ENCODE assay signal across 15 cellular contexts in the genomic region with DNA sequence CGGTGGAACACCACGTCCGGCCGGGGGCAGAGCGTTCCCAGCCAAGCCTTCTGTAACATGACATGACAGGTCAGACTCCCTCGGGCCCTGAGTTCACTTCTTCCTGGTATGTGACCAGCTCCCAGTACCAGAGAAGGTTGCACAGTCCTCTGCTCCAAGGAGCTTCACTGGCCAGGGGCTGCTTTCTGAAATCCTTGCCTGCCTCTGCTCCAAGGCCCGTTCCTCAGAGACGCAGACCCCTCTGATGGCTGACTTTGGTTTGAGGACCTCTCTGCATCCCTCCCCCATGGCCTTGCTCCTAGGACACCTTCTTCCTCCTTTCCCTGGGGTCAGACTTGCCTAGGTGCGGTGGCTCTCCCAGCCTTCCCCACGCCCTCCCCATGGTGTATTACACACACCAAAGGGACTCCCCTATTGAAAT. TPM values are rescaled to one million over a fixed set of nuclear protein-coding genes. Genes with fewer than 3 reads are reported as not detected.
DNase-seq lines count a peak whose midpoint lies in the region; ATAC-seq, FAIRE-seq and TF ChIP-seq lines count a peak whose summit lies in the region.
"Had no signal": no experiment of that assay in that cellular context is flagged by ENCODE, and none has a peak within 500 bp of the region (broad histone marks: within the 10 kb centered on the region; RNA-seq: fewer than 3 reads in every experiment).

No MANE protein-coding gene starts in this region.

- no peak for TF ChIP-seq EP300 in HepG2 (IDR thresholded peaks at IDR 0.05; ENCODE audit: low read depth in 2 of 2, low read length in 2 of 2)
- TF ChIP-seq EP300 in HepG2 (CRISPR knock-in tag; IDR thresholded peaks at IDR 0.05; ENCODE audit: borderline replicate concordance), result no peak

- peaks cover 32% of the 10 kb centered on the region for H3K4me1 Mint-ChIP-seq in stimulated activated naive CD8-positive, alpha-beta T cell treated with anti-CD3 and anti-CD28 coated beads, Interleukin-15, Interleukin-2, amounts not matched to agents 100 ng/mL and 50 ng/mL, for 24 hours (ENCODE audit: low read depth)
- peaks cover 28% of the 10 kb centered on the region for H3K4me1 Mint-ChIP-seq in activated naive CD8-positive, alpha-beta T cell (ENCODE audit: low read depth)

- intact Hi-C loops in HepG2 (cut with micrococcal nuclease; ENCODE audit: unreplicated experiment), result no loop called here

- H3K9me3 Mint-ChIP-seq in stimulated activated naive CD8-positive, alpha-beta T cell treated with anti-CD3 and anti-CD28 coated beads, Interleukin-15, Interleukin-2, amounts not matched to agents 100 ng/mL and 50 ng/mL, for 24 hours, result no peaks in the 10 kb centered on the region
- no peaks in the 10 kb centered on the region for H3K9me3 Mint-ChIP-seq in activated naive CD8-positive, alpha-beta T cell (ENCODE audit: low read depth)

- peak overlapping the region; percentile 97; the same call in 1 of the 2 replicates for H3K9ac ChIP-seq in HepG2 (ENCODE audit: insufficient read depth, low read depth, low read length)

- TF ChIP-seq RAD21 in HepG2 (CRISPR knock-in tag; IDR thresholded peaks at IDR 0.05), result no peak

- peaks cover 9% of the 10 kb centered on the region for H3K79me2 ChIP-seq in HepG2 (ENCODE audit: insufficient read depth, low read length)

- DNase-seq in stimulated activated naive CD8-positive, alpha-beta T cell treated with anti-CD3 and anti-CD28 coated beads, Interleukin-15, Interleukin-2, amounts not matched to agents 100 U/mL and 50 U/mL, for 24 hours, result no peak
- DNase-seq in HepG2 (ENCODE audit: low spot score), result no peak
- no peak for DNase-seq in NCI-H345 treated with DMSO at 0.1 percent for 48 hours (lab: John Stamatoyannopoulos, UW; ENCODE audit: unreplicated experiment)
- DNase-seq: AML-193; effector CD8-positive, alpha-beta T cell; head of caudate nucleus; NCI-H2081 treated with DMSO at 0.1 percent for 48 hours; psoas muscle; stimulated activated CD4-positive, alpha-beta T cell treated with anti-CD3 and anti-CD28 coated beads, Interleukin-4, amount 100 ng/mL, for 4 hours had no signal

- in situ Hi-C loops in HepG2 (cut with HindIII; ENCODE audit: extremely low pct_ligation_motif_present, low pct_unique_long_range_greater_than_20kb), result no loop called here

- CTCF ChIA-PET in HepG2 (lab: Yijun Ruan, JAX; ENCODE audit: low intra/inter-chr PET ratio, low total read pairs), result no interaction called here

- no peak overlapping the region for H3K27ac ChIP-seq in HepG2 (ENCODE audit: extremely low read length, insufficient read depth, low read length)
- H3K27ac ChIP-seq: psoas muscle had no signal

- no peak for TF ChIP-seq CTCF in HepG2 (CRISPR knock-in tag; IDR thresholded peaks at IDR 0.05)

- no peaks in the 10 kb centered on the region for H4K20me1 ChIP-seq in HepG2 (ENCODE audit: insufficient read depth, low read length)

- peak overlapping the region in 1 of 3 experiments; percentile 100; a peak in 2 of 6 replicates for H3K4me3 ChIP-seq in HepG2 (replicated peaks in 1 of 3; ENCODE audit: insufficient read depth in 1 of 3, low read depth in 2 of 3, low read length in 3 of 3)
- H3K4me3 ChIP-seq: lung had no signal

- H3K27me3 ChIP-seq in HepG2 (ENCODE audit: control insufficient read depth in 1 of 2, insufficient read depth in 2 of 2, low read length in 2 of 2), result peaks cover 0 to 14% of the 10 kb centered on the region in 2 experiments; a peak in 2 of 5 replicates

- peaks cover 7% of the 10 kb centered on the region for H3K36me3 Mint-ChIP-seq in stimulated activated naive CD8-positive, alpha-beta T cell treated with anti-CD3 and anti-CD28 coated beads, Interleukin-15, Interleukin-2, amounts not matched to agents 100 ng/mL and 50 ng/mL, for 24 hours (ENCODE audit: low read depth)
- no peaks in the 10 kb centered on the region for H3K36me3 Mint-ChIP-seq in activated naive CD8-positive, alpha-beta T cell

- H3K4me2 ChIP-seq in HepG2 (ENCODE audit: low read depth, low read length), result peak overlapping the region; percentile 89

- no peak for FAIRE-seq in HepG2 (lab: Jason Lieb, UNC)

- WGBS in HepG2 (ENCODE audit: low lambda C conversion rate), result 84% methylated on average over 5 of the region's 10 CpGs

- TF ChIP-seq POLR2A in HepG2 (IDR thresholded peaks at IDR 0.05; ENCODE audit: insufficient read depth in 1 of 2, low read depth in 2 of 2, low read length in 2 of 2), result no peak; a peak in 1 of 4 replicates

- H3K4me3 Mint-ChIP-seq in stimulated activated naive CD8-positive, alpha-beta T cell treated with anti-CD3 and anti-CD28 coated beads, Interleukin-15, Interleukin-2, amounts not matched to agents 100 ng/mL and 50 ng/mL, for 24 hours, result peak overlapping the region; percentile 97
- H3K4me3 Mint-ChIP-seq in activated naive CD8-positive, alpha-beta T cell, result peak overlapping the region; percentile 71

- no peaks in the 10 kb centered on the region for H3K9me3 ChIP-seq in HepG2 (ENCODE audit: low read length)
- H3K9me3 ChIP-seq: psoas muscle had no signal

- no peak overlapping the region for H2AFZ ChIP-seq in HepG2 (ENCODE audit: low read length)

- no TSS peak for BruUV-seq in HepG2 (replicated peaks; lab: Mats Ljungman, UMichigan)

- H3K4me1 ChIP-seq in HepG2 (ENCODE audit: insufficient read depth, low read length), result peaks cover 37% of the 10 kb centered on the region

- POLR2A ChIA-PET in HepG2 (lab: Yijun Ruan, JAX), result no interaction called here

- no peaks in the 10 kb centered on the region; a peak in 1 of 5 replicates for H3K36me3 ChIP-seq in HepG2 (replicated peaks in 1 of 2; ENCODE audit: control insufficient read depth in 1 of 2, insufficient read depth in 2 of 2, low read length in 2 of 2)

- no peak for ATAC-seq in stimulated activated naive CD8-positive, alpha-beta T cell treated with anti-CD3 and anti-CD28 coated beads, Interleukin-15, Interleukin-2, amounts not matched to agents 100 U/mL and 50 U/mL, for 24 hours
- ATAC-seq in HepG2 (no peak), GM19351 (IDR thresholded peaks at IDR 0.05; ENCODE audit: unreplicated experiment) (no peak), GM19397 (IDR thresholded peaks at IDR 0.05; ENCODE audit: unreplicated experiment) (no peak), HG02610 (IDR thresholded peaks at IDR 0.05; ENCODE audit: unreplicated experiment) (no peak)
- ATAC-seq: psoas muscle had no signal

- H3K27me3 Mint-ChIP-seq in stimulated activated naive CD8-positive, alpha-beta T cell treated with anti-CD3 and anti-CD28 coated beads, Interleukin-15, Interleukin-2, amounts not matched to agents 100 ng/mL and 50 ng/mL, for 24 hours, result no peaks in the 10 kb centered on the region
- no peaks in the 10 kb centered on the region for H3K27me3 Mint-ChIP-seq in activated naive CD8-positive, alpha-beta T cell

- H3K27ac Mint-ChIP-seq in stimulated activated naive CD8-positive, alpha-beta T cell treated with anti-CD3 and anti-CD28 coated beads, Interleukin-15, Interleukin-2, amounts not matched to agents 100 ng/mL and 50 ng/mL, for 24 hours, result peak overlapping the region; percentile 26
- no peak overlapping the region for H3K27ac Mint-ChIP-seq in activated naive CD8-positive, alpha-beta T cell

RNA-seq across cellular contexts. Expression of a gene that starts 1.7 kb away (rescaled TPM):
- total RNA-seq in HepG2 (2016; rRNA removed; fragmentation: Illumina TruSeq; extraction: Trizol), result 13.4 and 36.4 TPM in 2 replicates
- 13.8 and 16.4 TPM in 2 replicates for total RNA-seq in HepG2 (2016; cell fraction: cytosol; rRNA removed; fragmentation: Illumina TruSeq; extraction: Trizol; ENCODE audit: low read depth)
- 12.1 and 36.9 TPM in 2 replicates for total RNA-seq in HepG2 (2016; cell fraction: insoluble cytoplasmic fraction; rRNA removed; fragmentation: Illumina TruSeq; extraction: Trizol)
- 20.3 and 20.7 TPM in 2 replicates for total RNA-seq in HepG2 (2016; cell fraction: membrane; rRNA removed; fragmentation: Illumina TruSeq; extraction: Trizol)
- total RNA-seq in HepG2 (2016; cell fraction: nucleus; rRNA removed; fragmentation: Illumina TruSeq; extraction: Trizol), result 47.6 and 57.6 TPM in 2 replicates
- 21.6 and 23.6 TPM in 2 replicates for polyA plus RNA-seq in HepG2 (2011; rRNA removed)
- 16.3 and 29.8 TPM in 2 replicates for polyA plus RNA-seq in HepG2 (2011; cell fraction: cytosol; rRNA removed)
- 231 and 320 TPM in 2 replicates for polyA plus RNA-seq in HepG2 (2011; cell fraction: nucleus; rRNA removed)
- polyA plus RNA-seq in HepG2 (2012), result 50.7 and 73.8 TPM in 2 replicates
- polyA plus RNA-seq in HepG2 (2016; cell fraction: cytosol; fragmentation: Illumina TruSeq; extraction: Trizol; ENCODE audit: low read depth), result 11.3 and 13.9 TPM in 2 replicates
- 16.7 and 22.9 TPM in 2 replicates for polyA plus RNA-seq in HepG2 (2016; cell fraction: insoluble cytoplasmic fraction; fragmentation: Illumina TruSeq; extraction: Trizol; ENCODE audit: low read depth)
- polyA plus RNA-seq in HepG2 (2016; cell fraction: membrane; fragmentation: Illumina TruSeq; extraction: Trizol; ENCODE audit: low read depth), result 13.9 and 14.3 TPM in 2 replicates
- polyA plus RNA-seq in HepG2 (2016; cell fraction: nucleus; fragmentation: Illumina TruSeq; extraction: Trizol; ENCODE audit: insufficient read depth, low read depth), result 136 and 145 TPM in 2 replicates
- polyA minus RNA-seq in HepG2 (2011; rRNA and poly(A)+ RNA removed; ENCODE audit: low replicate concordance), result 7.2 and 27.1 TPM in 2 replicates
- polyA minus RNA-seq in HepG2 (2011; cell fraction: cytosol; rRNA and poly(A)+ RNA removed), result 22.9 and 24.2 TPM in 2 replicates
- polyA minus RNA-seq in HepG2 (2011; cell fraction: nucleus; rRNA and poly(A)+ RNA removed), result 20.3 and 21.2 TPM in 2 replicates

RNA-seq across cellular contexts. Expression of a gene that starts 43.9 kb away (rescaled TPM):
- 187 and 239 TPM in 2 replicates for total RNA-seq in HepG2 (2016; rRNA removed; fragmentation: Illumina TruSeq; extraction: Trizol)
- total RNA-seq in HepG2 (2016; cell fraction: cytosol; rRNA removed; fragmentation: Illumina TruSeq; extraction: Trizol; ENCODE audit: low read depth), result 22.3 and 28.3 TPM in 2 replicates
- 185 and 243 TPM in 2 replicates for total RNA-seq in HepG2 (2016; cell fraction: insoluble cytoplasmic fraction; rRNA removed; fragmentation: Illumina TruSeq; extraction: Trizol)
- 36.4 and 40.0 TPM in 2 replicates for total RNA-seq in HepG2 (2016; cell fraction: membrane; rRNA removed; fragmentation: Illumina TruSeq; extraction: Trizol)
- total RNA-seq in HepG2 (2016; cell fraction: nucleus; rRNA removed; fragmentation: Illumina TruSeq; extraction: Trizol), result 83.4 and 83.5 TPM in 2 replicates
- polyA plus RNA-seq in HepG2 (2011; rRNA removed), result 121 and 145 TPM in 2 replicates
- polyA plus RNA-seq in HepG2 (2011; cell fraction: cytosol; rRNA removed), result 103 and 117 TPM in 2 replicates
- polyA plus RNA-seq in HepG2 (2011; cell fraction: nucleus; rRNA removed), result 77.0 and 103 TPM in 2 replicates
- 104 and 124 TPM in 2 replicates for polyA plus RNA-seq in HepG2 (2012)
- 8.3 and 9.0 TPM in 2 replicates for polyA plus RNA-seq in HepG2 (2016; cell fraction: cytosol; fragmentation: Illumina TruSeq; extraction: Trizol; ENCODE audit: low read depth)
- 233 and 236 TPM in 2 replicates for polyA plus RNA-seq in HepG2 (2016; cell fraction: insoluble cytoplasmic fraction; fragmentation: Illumina TruSeq; extraction: Trizol; ENCODE audit: low read depth)
- 19.8 and 20.6 TPM in 2 replicates for polyA plus RNA-seq in HepG2 (2016; cell fraction: membrane; fragmentation: Illumina TruSeq; extraction: Trizol; ENCODE audit: low read depth)
- polyA plus RNA-seq in HepG2 (2016; cell fraction: nucleus; fragmentation: Illumina TruSeq; extraction: Trizol; ENCODE audit: insufficient read depth, low read depth), result 120 and 131 TPM in 2 replicates
- 54.2 and 110 TPM in 2 replicates for polyA minus RNA-seq in HepG2 (2011; rRNA and poly(A)+ RNA removed; ENCODE audit: low replicate concordance)
- polyA minus RNA-seq in HepG2 (2011; cell fraction: cytosol; rRNA and poly(A)+ RNA removed), result 55.3 and 55.4 TPM in 2 replicates
- polyA minus RNA-seq in HepG2 (2011; cell fraction: nucleus; rRNA and poly(A)+ RNA removed), result 61.8 and 65.1 TPM in 2 replicates
